In the genomic region with DNA sequence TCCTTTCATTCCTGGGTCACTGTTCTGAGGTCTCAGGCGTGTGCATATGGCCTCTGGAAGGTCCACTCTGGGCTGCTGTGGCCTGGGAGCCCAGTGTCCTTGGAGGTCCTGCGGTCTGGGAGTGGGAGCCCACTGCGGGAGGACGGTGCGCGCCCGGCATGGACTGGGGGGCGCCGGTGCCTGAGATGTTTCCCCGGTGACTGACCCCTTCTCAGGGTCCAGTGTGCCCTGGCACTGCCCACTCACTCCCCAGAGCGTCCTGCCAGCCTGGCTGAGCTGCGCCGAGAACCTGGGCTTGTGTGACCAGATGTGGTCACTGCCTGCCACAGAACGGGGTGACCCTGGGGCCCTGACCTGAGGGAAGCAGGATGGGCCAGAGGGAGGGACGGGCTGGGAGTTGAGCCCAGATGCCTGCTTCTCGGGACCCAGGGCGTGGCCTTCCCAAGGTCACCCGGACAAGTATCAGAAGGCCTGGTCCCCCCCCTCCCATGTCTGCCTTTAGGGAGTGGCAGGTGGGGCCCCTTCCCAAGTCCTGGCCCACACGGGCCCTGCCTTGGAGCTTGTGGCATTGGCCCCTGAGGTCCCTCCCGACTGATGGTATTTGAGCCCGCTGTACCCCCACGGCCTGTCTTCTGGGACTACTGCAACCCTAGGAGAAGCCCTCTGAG, we compare ENCODE assay signal across 20 cellular contexts. TPM values are rescaled to one million over a fixed set of nuclear protein-coding genes. Genes with fewer than 3 reads are reported as not detected.
DNase-seq lines count a peak whose midpoint lies in the region; ATAC-seq, FAIRE-seq and TF ChIP-seq lines count a peak whose summit lies in the region.
"Had no signal": no experiment of that assay in that cellular context is flagged by ENCODE, and none has a peak within 500 bp of the region (broad histone marks: within the 10 kb centered on the region; RNA-seq: fewer than 3 reads in every experiment).

No MANE protein-coding gene starts in this region.

- H3K4me3 ChIP-seq in HepG2 (replicated peaks in 1 of 3; ENCODE audit: insufficient read depth in 1 of 3, low read depth in 2 of 3, low read length in 3 of 3) (no peak overlapping the region), right lobe of liver (no peak overlapping the region), iPS-18a (ENCODE audit: low read length) (peak overlapping the region; percentile 32)

- intact Hi-C loops in HepG2 (cut with micrococcal nuclease; ENCODE audit: unreplicated experiment) (no loop called here), right lobe of liver (cut with DNase I) (no loop called here)

- CTCF ChIA-PET in HepG2 (lab: Yijun Ruan, JAX; ENCODE audit: low intra/inter-chr PET ratio, low total read pairs) = no interaction called here

- TF ChIP-seq RAD21 in HepG2 (CRISPR knock-in tag; IDR thresholded peaks at IDR 0.05) = no peak

- H3K27me3 ChIP-seq in HepG2 (ENCODE audit: control insufficient read depth in 1 of 2, insufficient read depth in 2 of 2, low read length in 2 of 2) (no peaks in the 10 kb centered on the region; a peak in 1 of 5 replicates), right lobe of liver (no peaks in the 10 kb centered on the region), iPS-18a (ENCODE audit: control insufficient read depth, insufficient read depth, low read length) (no peaks in the 10 kb centered on the region)
- H3K27me3 ChIP-seq: vagina had no signal

- in situ Hi-C loops in HepG2 (cut with HindIII; ENCODE audit: extremely low pct_ligation_motif_present, low pct_unique_long_range_greater_than_20kb) = no loop called here
- in situ Hi-C loops in GM13976 (cut with MboI; ENCODE audit: low sequenced_read_pairs, unreplicated experiment) = no loop called here

- ATAC-seq in HepG2 (no peak), right lobe of liver (no peak), HG02938 (IDR thresholded peaks at IDR 0.05; ENCODE audit: unreplicated experiment) (no peak), HG03521 (IDR thresholded peaks at IDR 0.05; ENCODE audit: unreplicated experiment) (no peak)
- ATAC-seq: CD8-positive, alpha-beta T cell; left lobe of liver had no signal

- no peak for FAIRE-seq in HepG2 (lab: Jason Lieb, UNC)
- FAIRE-seq: GM12891, GM19239 had no signal

- BruUV-seq in HepG2 (replicated peaks; lab: Mats Ljungman, UMichigan) = no TSS peak

- H3K9ac ChIP-seq in HepG2 (ENCODE audit: insufficient read depth, low read depth, low read length) (no peak overlapping the region), iPS-18a (ENCODE audit: low read length) (no peak overlapping the region)

- no peak for TF ChIP-seq CTCF in HepG2 (CRISPR knock-in tag; IDR thresholded peaks at IDR 0.05)
- no peak for TF ChIP-seq CTCF in right lobe of liver (IDR thresholded peaks at IDR 0.05)
- TF ChIP-seq CTCF in VCaP (conservative IDR thresholded peaks at IDR 0.05) = no peak
- TF ChIP-seq CTCF in GM13976 (IDR thresholded peaks at IDR 0.05; ENCODE audit: borderline replicate concordance, control extremely low read depth, extremely low read depth, insufficient read depth, missing control alignments) = no peak

- no peak for DNase-seq in HepG2 (ENCODE audit: low spot score)
- no peak for DNase-seq in right lobe of liver
- no peak for DNase-seq in GM13976 (ENCODE audit: low spot score)
- DNase-seq in GDM1 (lab: John Stamatoyannopoulos, UW) = no peak
- DNase-seq: activated naive CD8-positive, alpha-beta T cell treated with anti-CD3 and anti-CD28 coated beads, Interleukin-2, amount 10 ng/mL, durations not matched to agents 7 days and 5 days; CD8-positive, alpha-beta T cell; DMS153; NCI-H1105; retina; SW 1271 had no signal

- H3K4me2 ChIP-seq in HepG2 (ENCODE audit: low read depth, low read length) = no peak overlapping the region

- TF ChIP-seq POLR2A in HepG2 (IDR thresholded peaks at IDR 0.05; ENCODE audit: insufficient read depth in 1 of 2, low read depth in 2 of 2, low read length in 2 of 2) (peak in 1 of 2 experiments; percentile 32; a peak in 2 of 4 replicates), right lobe of liver (IDR thresholded peaks at IDR 0.05) (no peak)

- H3K36me3 ChIP-seq in HepG2 (replicated peaks in 1 of 2; ENCODE audit: control insufficient read depth in 1 of 2, insufficient read depth in 2 of 2, low read length in 2 of 2) (peaks cover 22 to 41% of the 10 kb centered on the region in 2 experiments; a peak in 4 of 5 replicates), right lobe of liver (peaks cover 0 to 43% (median 15%) of the 10 kb centered on the region in 4 donors), iPS-18a (ENCODE audit: control insufficient read depth, low read depth, low read length) (peaks cover 45% of the 10 kb centered on the region)

- peaks cover 4% of the 10 kb centered on the region for H3K79me2 ChIP-seq in HepG2 (ENCODE audit: insufficient read depth, low read length)

- 67% methylated on average over 6 of the region's 22 CpGs for WGBS in HepG2 (ENCODE audit: low lambda C conversion rate)
- 20% methylated on average over 1 of the region's 22 CpGs for WGBS in right lobe of liver (ENCODE audit: insufficient coverage, low coverage, low lambda C conversion rate, missing lambda C conversion rate)

- peaks cover 39% of the 10 kb centered on the region for H3K4me1 ChIP-seq in HepG2 (ENCODE audit: insufficient read depth, low read length)
- peaks cover 0 to 7% (median 0%) of the 10 kb centered on the region in 4 donors for H3K4me1 ChIP-seq in right lobe of liver
- H3K4me1 ChIP-seq in iPS-18a (ENCODE audit: control insufficient read depth, low read depth, low read length) = peaks cover 3% of the 10 kb centered on the region

- H3K9me3 ChIP-seq in HepG2 (ENCODE audit: low read length) = no peaks in the 10 kb centered on the region
- H3K9me3 ChIP-seq in right lobe of liver = no peaks in the 10 kb centered on the region
- no peaks in the 10 kb centered on the region for H3K9me3 ChIP-seq in iPS-18a (ENCODE audit: control insufficient read depth, low read depth, low read length)
- H3K9me3 ChIP-seq: neutrophil, vagina had no signal

- TF ChIP-seq EP300 in HepG2 (IDR thresholded peaks at IDR 0.05; ENCODE audit: low read depth in 2 of 2, low read length in 2 of 2) (no peak), HepG2 (CRISPR knock-in tag; IDR thresholded peaks at IDR 0.05; ENCODE audit: borderline replicate concordance) (no peak)

- POLR2A ChIA-PET in HepG2 (lab: Yijun Ruan, JAX) = no interaction called here

- no peak overlapping the region for H3K27ac ChIP-seq in HepG2 (ENCODE audit: extremely low read length, insufficient read depth, low read length)
- no peak overlapping the region for H3K27ac ChIP-seq in right lobe of liver
- peak overlapping the region; percentile 62 for H3K27ac ChIP-seq in VCaP
- no peak overlapping the region for H3K27ac ChIP-seq in iPS-18a (ENCODE audit: low read length)
- H3K27ac ChIP-seq: GM23248, neutrophil, vagina had no signal

- H4K20me1 ChIP-seq in HepG2 (ENCODE audit: insufficient read depth, low read length) = no peaks in the 10 kb centered on the region

- H2AFZ ChIP-seq in HepG2 (ENCODE audit: low read length) = no peak overlapping the region
- H2AFZ ChIP-seq: GM23248 had no signal

RNA-seq across cellular contexts. Expression of gene RHBDL1, which starts 1.1 kb away (rescaled TPM):
- 0.87 and 1.8 TPM in 2 replicates for total RNA-seq in HepG2 (2016; rRNA removed; fragmentation: Illumina TruSeq; extraction: Trizol)
- 0.79 and 0.81 TPM in 2 replicates for total RNA-seq in HepG2 (2016; cell fraction: cytosol; rRNA removed; fragmentation: Illumina TruSeq; extraction: Trizol; ENCODE audit: low read depth)
- 0.74 and 2.3 TPM in 2 replicates for total RNA-seq in HepG2 (2016; cell fraction: insoluble cytoplasmic fraction; rRNA removed; fragmentation: Illumina TruSeq; extraction: Trizol)
- total RNA-seq in HepG2 (2016; cell fraction: membrane; rRNA removed; fragmentation: Illumina TruSeq; extraction: Trizol) = 0.45 and 1.1 TPM in 2 replicates
- 2.0 and 3.2 TPM in 2 replicates for total RNA-seq in HepG2 (2016; cell fraction: nucleus; rRNA removed; fragmentation: Illumina TruSeq; extraction: Trizol)
- polyA plus RNA-seq in HepG2 (2011; rRNA removed) = 3.8 and 5.3 TPM in 2 replicates
- 1.8 and 3.5 TPM in 2 replicates for polyA plus RNA-seq in HepG2 (2011; cell fraction: cytosol; rRNA removed)
- polyA plus RNA-seq in HepG2 (2011; cell fraction: nucleus; rRNA removed) = 77.4 and 90.6 TPM in 2 replicates
- polyA plus RNA-seq in HepG2 (2012) = 1.8 and 3.6 TPM in 2 replicates
- polyA plus RNA-seq in HepG2 (2016; cell fraction: cytosol; fragmentation: Illumina TruSeq; extraction: Trizol; ENCODE audit: low read depth) = 0.59 and 0.78 TPM in 2 replicates
- 0.68 and 0.70 TPM in 2 replicates for polyA plus RNA-seq in HepG2 (2016; cell fraction: insoluble cytoplasmic fraction; fragmentation: Illumina TruSeq; extraction: Trizol; ENCODE audit: low read depth)
- 0.38 and 0.56 TPM in 2 replicates for polyA plus RNA-seq in HepG2 (2016; cell fraction: membrane; fragmentation: Illumina TruSeq; extraction: Trizol; ENCODE audit: low read depth)
- polyA plus RNA-seq in HepG2 (2016; cell fraction: nucleus; fragmentation: Illumina TruSeq; extraction: Trizol; ENCODE audit: insufficient read depth, low read depth) = 6.7 and 9.7 TPM in 2 replicates
- 1.4 and 3.1 TPM in 2 replicates for polyA minus RNA-seq in HepG2 (2011; rRNA and poly(A)+ RNA removed; ENCODE audit: low replicate concordance)
- polyA minus RNA-seq in HepG2 (2011; cell fraction: cytosol; rRNA and poly(A)+ RNA removed) = 0.70 and 0.99 TPM in 2 replicates
- 3.9 and 4.6 TPM in 2 replicates for polyA minus RNA-seq in HepG2 (2011; cell fraction: nucleus; rRNA and poly(A)+ RNA removed)
- total RNA-seq in right lobe of liver = 1 to 10 TPM in 1 of 6 experiments, under 1 TPM in 5; 0.37 to 1.1 (median 0.60) TPM

RNA-seq across cellular contexts. Expression of gene STUB1, which starts 5.9 kb away (rescaled TPM):
- total RNA-seq in HepG2 (2016; rRNA removed; fragmentation: Illumina TruSeq; extraction: Trizol) (78.2 and 79.9 TPM in 2 replicates), right lobe of liver (10 to 100 TPM; 37.3 to 69.6 (median 54.3) TPM)
- 125 and 168 TPM in 2 replicates for total RNA-seq in HepG2 (2016; cell fraction: cytosol; rRNA removed; fragmentation: Illumina TruSeq; extraction: Trizol; ENCODE audit: low read depth)
- total RNA-seq in HepG2 (2016; cell fraction: insoluble cytoplasmic fraction; rRNA removed; fragmentation: Illumina TruSeq; extraction: Trizol) = 64.5 and 82.1 TPM in 2 replicates
- 131 and 166 TPM in 2 replicates for total RNA-seq in HepG2 (2016; cell fraction: membrane; rRNA removed; fragmentation: Illumina TruSeq; extraction: Trizol)
- total RNA-seq in HepG2 (2016; cell fraction: nucleus; rRNA removed; fragmentation: Illumina TruSeq; extraction: Trizol) = 43.4 and 46.1 TPM in 2 replicates
- 52.9 and 59.6 TPM in 2 replicates for polyA plus RNA-seq in HepG2 (2011; rRNA removed)
- 46.6 and 58.6 TPM in 2 replicates for polyA plus RNA-seq in HepG2 (2011; cell fraction: cytosol; rRNA removed)
- polyA plus RNA-seq in HepG2 (2011; cell fraction: nucleus; rRNA removed) = 79.7 and 81.3 TPM in 2 replicates
- polyA plus RNA-seq in HepG2 (2012) = 27.7 and 37.3 TPM in 2 replicates
- polyA plus RNA-seq in HepG2 (2016; cell fraction: cytosol; fragmentation: Illumina TruSeq; extraction: Trizol; ENCODE audit: low read depth) = 114 and 130 TPM in 2 replicates
- polyA plus RNA-seq in HepG2 (2016; cell fraction: insoluble cytoplasmic fraction; fragmentation: Illumina TruSeq; extraction: Trizol; ENCODE audit: low read depth) = 75.6 and 85.1 TPM in 2 replicates
- polyA plus RNA-seq in HepG2 (2016; cell fraction: membrane; fragmentation: Illumina TruSeq; extraction: Trizol; ENCODE audit: low read depth) = 124 and 138 TPM in 2 replicates
- 73.2 and 92.9 TPM in 2 replicates for polyA plus RNA-seq in HepG2 (2016; cell fraction: nucleus; fragmentation: Illumina TruSeq; extraction: Trizol; ENCODE audit: insufficient read depth, low read depth)
- 32.3 and 38.9 TPM in 2 replicates for polyA minus RNA-seq in HepG2 (2011; rRNA and poly(A)+ RNA removed; ENCODE audit: low replicate concordance)
- 6.7 and 10.7 TPM in 2 replicates for polyA minus RNA-seq in HepG2 (2011; cell fraction: cytosol; rRNA and poly(A)+ RNA removed)
- polyA minus RNA-seq in HepG2 (2011; cell fraction: nucleus; rRNA and poly(A)+ RNA removed) = 18.6 and 20.1 TPM in 2 replicates

RNA-seq across cellular contexts. Expression of gene RHOT2, which starts 6.4 kb away (rescaled TPM):
- 34.1 and 63.6 TPM in 2 replicates for total RNA-seq in HepG2 (2016; rRNA removed; fragmentation: Illumina TruSeq; extraction: Trizol)
- 17.1 and 18.2 TPM in 2 replicates for total RNA-seq in HepG2 (2016; cell fraction: cytosol; rRNA removed; fragmentation: Illumina TruSeq; extraction: Trizol; ENCODE audit: low read depth)
- total RNA-seq in HepG2 (2016; cell fraction: insoluble cytoplasmic fraction; rRNA removed; fragmentation: Illumina TruSeq; extraction: Trizol) = 29.4 and 68.9 TPM in 2 replicates
- total RNA-seq in HepG2 (2016; cell fraction: membrane; rRNA removed; fragmentation: Illumina TruSeq; extraction: Trizol) = 23.2 and 28.4 TPM in 2 replicates
- total RNA-seq in HepG2 (2016; cell fraction: nucleus; rRNA removed; fragmentation: Illumina TruSeq; extraction: Trizol) = 78.3 and 79.1 TPM in 2 replicates
- polyA plus RNA-seq in HepG2 (2011; rRNA removed) = 76.9 and 104 TPM in 2 replicates
- polyA plus RNA-seq in HepG2 (2011; cell fraction: cytosol; rRNA removed) = 24.1 and 52.3 TPM in 2 replicates
- 959 and 1,318 TPM in 2 replicates for polyA plus RNA-seq in HepG2 (2011; cell fraction: nucleus; rRNA removed)
- polyA plus RNA-seq in HepG2 (2012) = 36.6 and 59.1 TPM in 2 replicates
- 14.1 and 16.7 TPM in 2 replicates for polyA plus RNA-seq in HepG2 (2016; cell fraction: cytosol; fragmentation: Illumina TruSeq; extraction: Trizol; ENCODE audit: low read depth)
- polyA plus RNA-seq in HepG2 (2016; cell fraction: insoluble cytoplasmic fraction; fragmentation: Illumina TruSeq; extraction: Trizol; ENCODE audit: low read depth) = 34.3 and 41.8 TPM in 2 replicates
- polyA plus RNA-seq in HepG2 (2016; cell fraction: membrane; fragmentation: Illumina TruSeq; extraction: Trizol; ENCODE audit: low read depth) = 19.1 and 22.6 TPM in 2 replicates
- 215 and 253 TPM in 2 replicates for polyA plus RNA-seq in HepG2 (2016; cell fraction: nucleus; fragmentation: Illumina TruSeq; extraction: Trizol; ENCODE audit: insufficient read depth, low read depth)
- 36.6 and 76.1 TPM in 2 replicates for polyA minus RNA-seq in HepG2 (2011; rRNA and poly(A)+ RNA removed; ENCODE audit: low replicate concordance)
- 23.0 and 32.0 TPM in 2 replicates for polyA minus RNA-seq in HepG2 (2011; cell fraction: cytosol; rRNA and poly(A)+ RNA removed)
- 71.6 and 76.3 TPM in 2 replicates for polyA minus RNA-seq in HepG2 (2011; cell fraction: nucleus; rRNA and poly(A)+ RNA removed)
- total RNA-seq in right lobe of liver = 10 to 100 TPM; 28.5 to 44.8 (median 40.3) TPM

RNA-seq across cellular contexts. Expression of gene JMJD8, which starts 9.8 kb away (rescaled TPM):
- total RNA-seq in HepG2 (2016; rRNA removed; fragmentation: Illumina TruSeq; extraction: Trizol) (0.55 and 2.6 TPM in 2 replicates), right lobe of liver (10 to 100 TPM; 26.9 to 68.1 (median 36.9) TPM)
- 0.40 and 0.88 TPM in 2 replicates for total RNA-seq in HepG2 (2016; cell fraction: cytosol; rRNA removed; fragmentation: Illumina TruSeq; extraction: Trizol; ENCODE audit: low read depth)
- 0.77 and 3.8 TPM in 2 replicates for total RNA-seq in HepG2 (2016; cell fraction: insoluble cytoplasmic fraction; rRNA removed; fragmentation: Illumina TruSeq; extraction: Trizol)
- 1.2 and 1.4 TPM in 2 replicates for total RNA-seq in HepG2 (2016; cell fraction: membrane; rRNA removed; fragmentation: Illumina TruSeq; extraction: Trizol)
- total RNA-seq in HepG2 (2016; cell fraction: nucleus; rRNA removed; fragmentation: Illumina TruSeq; extraction: Trizol) = 5.1 and 7.1 TPM in 2 replicates
- 11.8 and 17.3 TPM in 2 replicates for polyA plus RNA-seq in HepG2 (2011; rRNA removed)
- 4.0 and 8.1 TPM in 2 replicates for polyA plus RNA-seq in HepG2 (2011; cell fraction: cytosol; rRNA removed)
- polyA plus RNA-seq in HepG2 (2011; cell fraction: nucleus; rRNA removed) = 157 and 173 TPM in 2 replicates
- 6.9 and 9.3 TPM in 2 replicates for polyA plus RNA-seq in HepG2 (2012)
- 0.87 and 1.2 TPM in 2 replicates for polyA plus RNA-seq in HepG2 (2016; cell fraction: cytosol; fragmentation: Illumina TruSeq; extraction: Trizol; ENCODE audit: low read depth)
- 1.8 and 2.0 TPM in 2 replicates for polyA plus RNA-seq in HepG2 (2016; cell fraction: insoluble cytoplasmic fraction; fragmentation: Illumina TruSeq; extraction: Trizol; ENCODE audit: low read depth)
- 1.7 TPM in 2 replicates for polyA plus RNA-seq in HepG2 (2016; cell fraction: membrane; fragmentation: Illumina TruSeq; extraction: Trizol; ENCODE audit: low read depth)
- polyA plus RNA-seq in HepG2 (2016; cell fraction: nucleus; fragmentation: Illumina TruSeq; extraction: Trizol; ENCODE audit: insufficient read depth, low read depth) = 33.6 and 33.9 TPM in 2 replicates
- polyA minus RNA-seq in HepG2 (2011; rRNA and poly(A)+ RNA removed; ENCODE audit: low replicate concordance) = 2.1 and 48.1 TPM in 2 replicates
- 1.9 and 3.5 TPM in 2 replicates for polyA minus RNA-seq in HepG2 (2011; cell fraction: cytosol; rRNA and poly(A)+ RNA removed)
- polyA minus RNA-seq in HepG2 (2011; cell fraction: nucleus; rRNA and poly(A)+ RNA removed) = 6.3 and 7.6 TPM in 2 replicates

RNA-seq across cellular contexts. Expression of gene WDR24, which starts 15.8 kb away (rescaled TPM):
- 1.4 and 3.8 TPM in 2 replicates for total RNA-seq in HepG2 (2016; rRNA removed; fragmentation: Illumina TruSeq; extraction: Trizol)
- 0.35 and 0.40 TPM in 2 replicates for total RNA-seq in HepG2 (2016; cell fraction: cytosol; rRNA removed; fragmentation: Illumina TruSeq; extraction: Trizol; ENCODE audit: low read depth)
- 1.2 and 4.3 TPM in 2 replicates for total RNA-seq in HepG2 (2016; cell fraction: insoluble cytoplasmic fraction; rRNA removed; fragmentation: Illumina TruSeq; extraction: Trizol)
- total RNA-seq in HepG2 (2016; cell fraction: membrane; rRNA removed; fragmentation: Illumina TruSeq; extraction: Trizol) = 0.83 and 1.7 TPM in 2 replicates
- 6.4 and 7.9 TPM in 2 replicates for total RNA-seq in HepG2 (2016; cell fraction: nucleus; rRNA removed; fragmentation: Illumina TruSeq; extraction: Trizol)
- polyA plus RNA-seq in HepG2 (2011; rRNA removed) = 4.5 and 8.3 TPM in 2 replicates
- 1.3 and 1.9 TPM in 2 replicates for polyA plus RNA-seq in HepG2 (2011; cell fraction: cytosol; rRNA removed)
- 117 and 130 TPM in 2 replicates for polyA plus RNA-seq in HepG2 (2011; cell fraction: nucleus; rRNA removed)
- 4.1 and 6.2 TPM in 2 replicates for polyA plus RNA-seq in HepG2 (2012)
- polyA plus RNA-seq in HepG2 (2016; cell fraction: cytosol; fragmentation: Illumina TruSeq; extraction: Trizol; ENCODE audit: low read depth) = 0.34 and 0.43 TPM in 2 replicates
- polyA plus RNA-seq in HepG2 (2016; cell fraction: insoluble cytoplasmic fraction; fragmentation: Illumina TruSeq; extraction: Trizol; ENCODE audit: low read depth) = 0.93 and 2.0 TPM in 2 replicates
- polyA plus RNA-seq in HepG2 (2016; cell fraction: membrane; fragmentation: Illumina TruSeq; extraction: Trizol; ENCODE audit: low read depth) = 0.53 and 0.66 TPM in 2 replicates
- polyA plus RNA-seq in HepG2 (2016; cell fraction: nucleus; fragmentation: Illumina TruSeq; extraction: Trizol; ENCODE audit: insufficient read depth, low read depth) = 17.5 and 18.7 TPM in 2 replicates
- polyA minus RNA-seq in HepG2 (2011; rRNA and poly(A)+ RNA removed; ENCODE audit: low replicate concordance) = 9.5 and 10.1 TPM in 2 replicates
- 1.4 and 1.5 TPM in 2 replicates for polyA minus RNA-seq in HepG2 (2011; cell fraction: cytosol; rRNA and poly(A)+ RNA removed)
- polyA minus RNA-seq in HepG2 (2011; cell fraction: nucleus; rRNA and poly(A)+ RNA removed) = 13.9 and 15.6 TPM in 2 replicates
- 10 to 100 TPM in 1 of 6 experiments, 1 to 10 TPM in 5; 5.5 to 11.7 (median 9.7) TPM for total RNA-seq in right lobe of liver
